12 cellular contexts compared by ENCODE assay signal in genomic region chr9:133970581-133970900, GRCh38.
"Had no signal": no experiment of that assay in that cellular context is flagged by ENCODE, and none has a peak within 500 bp of the region (broad histone marks: within the 10 kb centered on the region; RNA-seq: fewer than 3 reads in every experiment).

No MANE protein-coding gene starts in this region.

- H3K4me1 ChIP-seq: parathyroid adenoma had no signal

- H3K36me3 ChIP-seq: brain microvascular endothelial cell, upper lobe of right lung had no signal

- DNase-seq: activated CD4-positive, alpha-beta T cell treated with anti-CD3 and anti-CD28 coated beads, Interleukin-2, amount 50 U/mL, for 4 hours; activated effector memory CD4-positive, alpha-beta T cell treated with anti-CD3 and anti-CD28 coated beads, Interleukin-2, amount 50 U/mL, for 16 hours; activated T-cell treated with anti-CD3 and anti-CD28 coated beads, Interleukin-2, amount 50 U/mL, for 1 hour; amygdala; brain microvascular endothelial cell; mesendoderm; T-helper 17 cell had no signal

- H3K9me3 ChIP-seq: upper lobe of right lung had no signal

- ATAC-seq: activated CD4-positive, CD25-positive, alpha-beta regulatory T cell treated with anti-CD3 and anti-CD28 coated beads, Interleukin-2, amount 50 U/mL, for 24 hours; activated naive CD4-positive, alpha-beta T cell treated with anti-CD3 and anti-CD28 coated beads, Interleukin-2, amount 50 U/mL, for 72 hours; esophagus mucosa; T-helper 17 cell; upper lobe of right lung had no signal

- H3K27ac ChIP-seq: brain microvascular endothelial cell, parathyroid adenoma, upper lobe of right lung had no signal

- H3K4me3 ChIP-seq: upper lobe of right lung had no signal

- H3K27me3 ChIP-seq: brain microvascular endothelial cell, upper lobe of right lung had no signal

- H3K9ac ChIP-seq: parathyroid adenoma had no signal
